Comparison of ENCODE assay signal across 12 cellular contexts in the genomic region with DNA sequence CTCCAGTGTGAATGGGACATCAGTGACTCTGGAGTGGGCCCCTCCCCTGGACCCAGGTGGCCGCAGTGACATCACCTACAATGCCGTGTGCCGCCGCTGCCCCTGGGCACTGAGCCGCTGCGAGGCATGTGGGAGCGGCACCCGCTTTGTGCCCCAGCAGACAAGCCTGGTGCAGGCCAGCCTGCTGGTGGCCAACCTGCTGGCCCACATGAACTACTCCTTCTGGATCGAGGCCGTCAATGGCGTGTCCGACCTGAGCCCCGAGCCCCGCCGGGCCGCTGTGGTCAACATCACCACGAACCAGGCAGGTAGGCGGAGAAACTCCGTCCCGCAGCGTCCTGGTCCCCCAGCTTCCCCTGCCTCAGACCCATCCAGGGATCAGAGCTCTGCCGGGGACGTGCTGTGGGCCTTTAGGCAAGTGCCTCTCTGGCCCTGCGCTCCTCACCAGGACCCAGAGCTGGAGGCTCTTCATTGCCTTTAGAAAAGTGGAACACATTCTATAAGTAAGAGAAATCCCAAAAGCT. TPM values are rescaled to one million over a fixed set of nuclear protein-coding genes. Genes with fewer than 3 reads are reported as not detected.
"Had no signal": no experiment of that assay in that cellular context is flagged by ENCODE, and none has a peak within 500 bp of the region (broad histone marks: within the 10 kb centered on the region; RNA-seq: fewer than 3 reads in every experiment).

No MANE protein-coding gene starts in this region.

- H3K4me3 ChIP-seq: GM23248, HAP-1 had no signal

- H3K36me3 ChIP-seq: HAP-1 had no signal

- H3K27ac ChIP-seq: GM23248, HL-60, KMS-11 had no signal

- H3K4me2 ChIP-seq: KMS-11 had no signal

- H3K9ac ChIP-seq: GM23248, KMS-11 had no signal

- H3K4me1 ChIP-seq: HAP-1 had no signal

- ATAC-seq: HCT116 had no signal

- H3K9me3 ChIP-seq: HAP-1 had no signal

- DNase-seq: GM23248, GOT3, H7, HFFc6, KBM-7 had no signal

- H2AFZ ChIP-seq: GM23248 had no signal

RNA-seq across cellular contexts. Expression of gene EPHA8, which starts 25.7 kb away (rescaled TPM):
- total RNA-seq: GM23248, HFFc6, HT1080 had no signal
- polyA plus RNA-seq: GM23248, IgD-negative memory B cell had no signal

RNA-seq across cellular contexts. Expression of gene C1QA, which starts 47.5 kb away (rescaled TPM):
- total RNA-seq: GM23248, H4, H7, HFFc6, HT1080 had no signal
- polyA plus RNA-seq: GM23248, IgD-negative memory B cell had no signal

RNA-seq across cellular contexts. Expression of gene C1QC, which starts 54.5 kb away (rescaled TPM):
- total RNA-seq: GM23248, H4, H7, HFFc6, HT1080 had no signal
- polyA plus RNA-seq: GM23248, IgD-negative memory B cell had no signal
